18 cellular contexts compared by ENCODE assay signal in genomic region chr17:1697681-1698080, GRCh38.
"Had no signal": no experiment of that assay in that cellular context is flagged by ENCODE, and none has a peak within 500 bp of the region (broad histone marks: within the 10 kb centered on the region; RNA-seq: fewer than 3 reads in every experiment).

No MANE protein-coding gene starts in this region.

- H3K9me3 ChIP-seq: breast epithelium, neutrophil, tibial nerve had no signal

- H3K36me3 ChIP-seq: breast epithelium, neutrophil, tibial nerve had no signal

- H3K27me3 ChIP-seq: breast epithelium, tibial nerve had no signal

- H3K4me3 ChIP-seq: breast epithelium, skin epidermis, tibial nerve had no signal

- ATAC-seq: effector memory CD8-positive, alpha-beta T cell; left cardiac atrium; stimulated activated naive B cell treated with anti-CD40 and anti-IgM and Interleukin-4, amounts not matched to agents 10 μg/mL and 1 μg/mL and 100 μg/mL, for 72 hours had no signal

- H3K27ac ChIP-seq: breast epithelium, epithelial cell of prostate, neutrophil, skin epidermis, tibial nerve had no signal

- H3K4me1 ChIP-seq: breast epithelium, tibial nerve had no signal

- DNase-seq: activated CD4-positive, CD25-positive, alpha-beta regulatory T cell treated with anti-CD3 and anti-CD28 coated beads, Interleukin-2, amount 50 U/mL, for 72 hours; activated naive CD4-positive, alpha-beta T cell treated with Interleukin-2 at 50 U/mL for 16 hours; activated T-cell treated with anti-CD3 and anti-CD28 coated beads for 4 hours; aorta; effector memory CD8-positive, alpha-beta T cell; foreskin melanocyte; left cardiac atrium; mammary epithelial cell; naive B cell; stimulated activated CD4-positive, alpha-beta T cell treated with anti-CD3 and anti-CD28 coated beads, Interleukin-15, amount 100 ng/mL, for 24 hours; stimulated activated CD4-positive, alpha-beta T cell treated with anti-CD3 and anti-CD28 coated beads, Interleukin-4, amount 100 ng/mL, for 1 hour; stimulated activated naive B cell treated with anti-CD40 and anti-IgM and Interleukin-4, amounts not matched to agents 10 μg/mL and 1 μg/mL and 100 μg/mL, for 72 hours; T-helper 9 cell had no signal
